ENCODE assay signal across 17 cellular contexts in the genomic region with DNA sequence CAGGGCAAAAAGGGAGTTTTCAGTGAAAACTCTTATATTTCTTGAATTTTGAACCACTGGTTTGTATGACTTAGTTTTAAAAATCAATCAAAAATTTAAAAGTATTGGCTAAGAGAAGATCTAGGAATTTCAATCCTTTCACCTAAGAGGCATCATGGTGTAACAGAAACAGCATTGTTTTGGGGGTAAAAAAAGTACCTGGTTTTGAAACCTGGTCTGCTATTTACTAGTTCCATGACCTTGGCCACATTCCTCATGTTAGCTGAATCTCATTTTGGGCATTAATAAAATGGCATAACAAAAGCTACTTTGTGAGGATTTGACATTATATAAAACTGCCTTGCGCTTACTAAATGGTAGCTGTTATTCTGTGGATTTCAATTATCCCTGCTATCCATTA. TPM values are rescaled to one million over a fixed set of nuclear protein-coding genes. Genes with fewer than 3 reads are reported as not detected.
DNase-seq lines count a peak whose midpoint lies in the region; ATAC-seq, FAIRE-seq and TF ChIP-seq lines count a peak whose summit lies in the region.
"Had no signal": no experiment of that assay in that cellular context is flagged by ENCODE, and none has a peak within 500 bp of the region (broad histone marks: within the 10 kb centered on the region; RNA-seq: fewer than 3 reads in every experiment).

No MANE protein-coding gene starts in this region.

- 74% methylated on average over 1 of the region's 1 CpG for WGBS in HepG2 (ENCODE audit: low lambda C conversion rate)
- WGBS in right lobe of liver (ENCODE audit: insufficient coverage, low coverage, low lambda C conversion rate, missing lambda C conversion rate): 85% methylated on average over 1 of the region's 1 CpG
- WGBS in body of pancreas, 2 donors: 72 to 77% methylated on average over 1 of the region's 1 CpG

- CTCF ChIA-PET in HepG2 (lab: Yijun Ruan, JAX; ENCODE audit: low intra/inter-chr PET ratio, low total read pairs): no interaction called here

- TF ChIP-seq EP300 in HepG2 (IDR thresholded peaks at IDR 0.05; ENCODE audit: low read depth in 2 of 2, low read length in 2 of 2) (peak in 1 of 2 experiments; percentile 55; a peak in 1 of 4 replicates), HepG2 (CRISPR knock-in tag; IDR thresholded peaks at IDR 0.05; ENCODE audit: borderline replicate concordance) (no peak)

- peak; percentile 73 for ATAC-seq in HepG2
- ATAC-seq in right lobe of liver: no peak
- ATAC-seq in body of pancreas: peak; percentile 86
- ATAC-seq: A549; CD8-positive, alpha-beta T cell had no signal

- in situ Hi-C loops in HepG2 (cut with HindIII; ENCODE audit: extremely low pct_ligation_motif_present, low pct_unique_long_range_greater_than_20kb): no loop called here
- in situ Hi-C loops in SK-MEL-5 (cut with HindIII; ENCODE audit: low pct_unique_long_range_greater_than_20kb, low sequenced_read_pairs): no loop called here

- DNase-seq in HepG2 (ENCODE audit: low spot score): peak; percentile 78
- no peak for DNase-seq in right lobe of liver
- DNase-seq in SK-MEL-5 (ENCODE audit: low read depth, low spot score): peak; percentile 21
- DNase-seq in body of pancreas: peak in 1 of 4 donors; percentile 15
- DNase-seq in NCI-H345 (lab: John Stamatoyannopoulos, UW): no peak
- no peak for DNase-seq in MV-4-11 (lab: John Stamatoyannopoulos, UW)
- DNase-seq: AML-193; CD4-positive, alpha-beta T cell; CD8-positive, alpha-beta T cell; COR-L47; DMS79 treated with DMSO at 0.1 percent for 48 hours; GF-D8 had no signal

- POLR2A ChIA-PET in HepG2 (lab: Yijun Ruan, JAX): interaction anchor here (1.1 kb wide), 1 partner anchor 16 kb away, joined by 10 read pairs; the partner anchor contains the start of gene GNPNAT1

- no peaks in the 10 kb centered on the region for H3K36me3 ChIP-seq in HepG2 (replicated peaks in 1 of 2; ENCODE audit: control insufficient read depth in 1 of 2, insufficient read depth in 2 of 2, low read length in 2 of 2)
- H3K36me3 ChIP-seq in right lobe of liver: no peaks in the 10 kb centered on the region
- H3K36me3 ChIP-seq in body of pancreas (replicated peaks in 1 of 2; ENCODE audit: insufficient read depth in 1 of 2, low read depth in 2 of 2): no peaks in the 10 kb centered on the region
- H3K36me3 ChIP-seq: BLaER1 treated with 17β-estradiol and CSF1 and Interleukin-3, amounts not matched to agents 10 nM and 100 nM had no signal

- H3K79me2 ChIP-seq in HepG2 (ENCODE audit: insufficient read depth, low read length): no peaks in the 10 kb centered on the region

- no peak overlapping the region for H3K9ac ChIP-seq in HepG2 (ENCODE audit: insufficient read depth, low read depth, low read length)
- H3K9ac ChIP-seq: BLaER1 treated with 17β-estradiol and CSF1 and Interleukin-3, amounts not matched to agents 10 nM and 100 nM had no signal

- no peak for TF ChIP-seq POLR2A in HepG2 (IDR thresholded peaks at IDR 0.05; ENCODE audit: insufficient read depth in 1 of 2, low read depth in 2 of 2, low read length in 2 of 2)
- no peak for TF ChIP-seq POLR2A in right lobe of liver (IDR thresholded peaks at IDR 0.05)
- TF ChIP-seq POLR2A in body of pancreas (IDR thresholded peaks at IDR 0.05): no peak

- H2AFZ ChIP-seq in HepG2 (ENCODE audit: low read length): no peak overlapping the region

- no peak overlapping the region; the same call in 1 of the 2 replicates for H3K4me2 ChIP-seq in HepG2 (ENCODE audit: low read depth, low read length)
- H3K4me2 ChIP-seq: A549; BLaER1 treated with 17β-estradiol and CSF1 and Interleukin-3, amounts not matched to agents 10 nM and 100 nM had no signal

- intact Hi-C loops in HepG2 (cut with micrococcal nuclease; ENCODE audit: unreplicated experiment) (no loop called here), right lobe of liver (cut with DNase I) (no loop called here), body of pancreas (cut with DNase I) (no loop called here)

- H3K4me3 ChIP-seq in HepG2 (replicated peaks in 1 of 3; ENCODE audit: insufficient read depth in 1 of 3, low read depth in 2 of 3, low read length in 3 of 3) (no peak overlapping the region), right lobe of liver (no peak overlapping the region), body of pancreas (no peak overlapping the region)
- H3K4me3 ChIP-seq: A549; BLaER1 treated with 17β-estradiol and CSF1 and Interleukin-3, amounts not matched to agents 10 nM and 100 nM had no signal

- no peak for TF ChIP-seq RAD21 in HepG2 (CRISPR knock-in tag; IDR thresholded peaks at IDR 0.05)

- no peaks in the 10 kb centered on the region for H3K27me3 ChIP-seq in HepG2 (ENCODE audit: control insufficient read depth in 1 of 2, insufficient read depth in 2 of 2, low read length in 2 of 2)
- H3K27me3 ChIP-seq in right lobe of liver: no peaks in the 10 kb centered on the region
- no peaks in the 10 kb centered on the region for H3K27me3 ChIP-seq in body of pancreas
- H3K27me3 ChIP-seq: BLaER1 treated with 17β-estradiol and CSF1 and Interleukin-3, amounts not matched to agents 10 nM and 100 nM had no signal

- no TSS peak for BruUV-seq in HepG2 (replicated peaks; lab: Mats Ljungman, UMichigan)

- H3K4me1 ChIP-seq in HepG2 (ENCODE audit: insufficient read depth, low read length) (peaks cover 20% of the 10 kb centered on the region), right lobe of liver (no peaks in the 10 kb centered on the region), body of pancreas (peaks cover 9% of the 10 kb centered on the region)
- H3K4me1 ChIP-seq: A549; BLaER1 treated with 17β-estradiol and CSF1 and Interleukin-3, amounts not matched to agents 10 nM and 100 nM had no signal

- no peaks in the 10 kb centered on the region for H4K20me1 ChIP-seq in HepG2 (ENCODE audit: insufficient read depth, low read length)
- H4K20me1 ChIP-seq: BLaER1 treated with 17β-estradiol and CSF1 and Interleukin-3, amounts not matched to agents 10 nM and 100 nM had no signal

- H3K9me3 ChIP-seq in HepG2 (ENCODE audit: low read length) (no peaks in the 10 kb centered on the region), right lobe of liver (no peaks in the 10 kb centered on the region), body of pancreas (no peaks in the 10 kb centered on the region)
- H3K9me3 ChIP-seq: A549; BLaER1 treated with 17β-estradiol and CSF1 and Interleukin-3, amounts not matched to agents 10 nM and 100 nM had no signal

- H3K27ac ChIP-seq in HepG2 (ENCODE audit: extremely low read length, insufficient read depth, low read length) (peak overlapping the region; percentile 28), right lobe of liver (no peak overlapping the region), body of pancreas (peak overlapping the region in 3 of 4 donors; percentile 45 to 69 (median 59))
- H3K27ac ChIP-seq: 22Rv1; A549; BLaER1 treated with 17β-estradiol and CSF1 and Interleukin-3, amounts not matched to agents 10 nM and 100 nM; C4-2B had no signal

- peak; percentile 18 for FAIRE-seq in HepG2 (lab: Jason Lieb, UNC)
- FAIRE-seq: A549, GM12891 had no signal

- TF ChIP-seq CTCF in HepG2 (CRISPR knock-in tag; IDR thresholded peaks at IDR 0.05): no peak
- TF ChIP-seq CTCF in right lobe of liver (IDR thresholded peaks at IDR 0.05): no peak
- TF ChIP-seq CTCF in body of pancreas (IDR thresholded peaks at IDR 0.05): no peak

TF ChIP-seq in HepG2, 621 proteins besides CTCF, POLR2A, EP300 and RAD21 (continues in another document):
- TF ChIP-seq SOX13 (IDR thresholded peaks at IDR 0.05): no peak
- TF ChIP-seq SOX13 (CRISPR knock-in tag; conservative IDR thresholded peaks at IDR 0.05 in 1 of 2, IDR thresholded peaks at IDR 0.05 in 1 of 2): peak in 1 of 2 experiments; percentile 48; a peak in 2 of 4 replicates
- TF ChIP-seq SALL2 (CRISPR knock-in tag; IDR thresholded peaks at IDR 0.05): no peak
- TF ChIP-seq ASH2L (IDR thresholded peaks at IDR 0.05; ENCODE audit: insufficient read length, low read depth, low read length): no peak
- peak; percentile 90 for TF ChIP-seq BCL6 (CRISPR knock-in tag; IDR thresholded peaks at IDR 0.05)
- TF ChIP-seq NFATC3 (CRISPR knock-in tag; IDR thresholded peaks at IDR 0.05): no peak

RNA-seq across cellular contexts. Expression of gene GNPNAT1, which starts 16.7 kb away (rescaled TPM):
- 54.9 and 89.6 TPM in 2 replicates for total RNA-seq in HepG2 (2016; rRNA removed; fragmentation: Illumina TruSeq; extraction: Trizol)
- total RNA-seq in HepG2 (2016; cell fraction: cytosol; rRNA removed; fragmentation: Illumina TruSeq; extraction: Trizol; ENCODE audit: low read depth): 14.3 and 18.1 TPM in 2 replicates
- 55.8 and 86.2 TPM in 2 replicates for total RNA-seq in HepG2 (2016; cell fraction: insoluble cytoplasmic fraction; rRNA removed; fragmentation: Illumina TruSeq; extraction: Trizol)
- 41.0 and 43.6 TPM in 2 replicates for total RNA-seq in HepG2 (2016; cell fraction: membrane; rRNA removed; fragmentation: Illumina TruSeq; extraction: Trizol)
- total RNA-seq in HepG2 (2016; cell fraction: nucleus; rRNA removed; fragmentation: Illumina TruSeq; extraction: Trizol): 28.5 and 31.1 TPM in 2 replicates
- 28.6 and 38.3 TPM in 2 replicates for polyA plus RNA-seq in HepG2 (2011; rRNA removed)
- polyA plus RNA-seq in HepG2 (2011; cell fraction: cytosol; rRNA removed): 24.4 and 32.3 TPM in 2 replicates
- polyA plus RNA-seq in HepG2 (2011; cell fraction: nucleus; rRNA removed): 6.7 and 12.7 TPM in 2 replicates
- polyA plus RNA-seq in HepG2 (2012): 36.3 and 47.9 TPM in 2 replicates
- polyA plus RNA-seq in HepG2 (2016; cell fraction: cytosol; fragmentation: Illumina TruSeq; extraction: Trizol; ENCODE audit: low read depth): 23.3 and 26.6 TPM in 2 replicates
- polyA plus RNA-seq in HepG2 (2016; cell fraction: insoluble cytoplasmic fraction; fragmentation: Illumina TruSeq; extraction: Trizol; ENCODE audit: low read depth): 113 and 116 TPM in 2 replicates
- 44.1 and 47.6 TPM in 2 replicates for polyA plus RNA-seq in HepG2 (2016; cell fraction: membrane; fragmentation: Illumina TruSeq; extraction: Trizol; ENCODE audit: low read depth)
- 46.0 and 46.3 TPM in 2 replicates for polyA plus RNA-seq in HepG2 (2016; cell fraction: nucleus; fragmentation: Illumina TruSeq; extraction: Trizol; ENCODE audit: insufficient read depth, low read depth)
- 25.8 and 48.5 TPM in 2 replicates for polyA minus RNA-seq in HepG2 (2011; rRNA and poly(A)+ RNA removed; ENCODE audit: low replicate concordance)
- 21.1 and 27.0 TPM in 2 replicates for polyA minus RNA-seq in HepG2 (2011; cell fraction: cytosol; rRNA and poly(A)+ RNA removed)
- 29.3 and 34.5 TPM in 2 replicates for polyA minus RNA-seq in HepG2 (2011; cell fraction: nucleus; rRNA and poly(A)+ RNA removed)
- 10 to 100 TPM; 31.4 to 47.6 (median 43.2) TPM for total RNA-seq in right lobe of liver
- total RNA-seq in SK-MEL-5 (2014; rRNA removed; shearing (Covaris generic)): 18.7 and 28.4 TPM in 2 replicates
- polyA plus RNA-seq in SK-MEL-5 (2015; cell fraction: cytosol; rRNA removed): 32.4 and 36.0 TPM in 2 replicates
- 11.9 and 14.6 TPM in 2 replicates for polyA plus RNA-seq in SK-MEL-5 (2015; cell fraction: nucleus; rRNA removed)
- 10 to 100 TPM in 1 of 2 donors, 1 to 10 TPM in 1; 9.6 to 27.0 TPM for total RNA-seq in body of pancreas

Comparison
In these comparisons a context has a peak if more than half of its experiments do, and no peak if none do; other contexts are left out.
1. ATAC-seq: peak in HepG2 (single experiment) and body of pancreas (single experiment); none in right lobe of liver (0 of 4).
2. DNase-seq: peak in HepG2 (single experiment) and SK-MEL-5 (single experiment); none in right lobe of liver (0 of 3), NCI-H345 (single experiment) and MV-4-11 (single experiment).
3. H3K27ac ChIP-seq: peak in HepG2 (single experiment) and body of pancreas (3 of 4); none in right lobe of liver (0 of 3).